8 cellular contexts compared by ENCODE assay signal in the genomic region with DNA sequence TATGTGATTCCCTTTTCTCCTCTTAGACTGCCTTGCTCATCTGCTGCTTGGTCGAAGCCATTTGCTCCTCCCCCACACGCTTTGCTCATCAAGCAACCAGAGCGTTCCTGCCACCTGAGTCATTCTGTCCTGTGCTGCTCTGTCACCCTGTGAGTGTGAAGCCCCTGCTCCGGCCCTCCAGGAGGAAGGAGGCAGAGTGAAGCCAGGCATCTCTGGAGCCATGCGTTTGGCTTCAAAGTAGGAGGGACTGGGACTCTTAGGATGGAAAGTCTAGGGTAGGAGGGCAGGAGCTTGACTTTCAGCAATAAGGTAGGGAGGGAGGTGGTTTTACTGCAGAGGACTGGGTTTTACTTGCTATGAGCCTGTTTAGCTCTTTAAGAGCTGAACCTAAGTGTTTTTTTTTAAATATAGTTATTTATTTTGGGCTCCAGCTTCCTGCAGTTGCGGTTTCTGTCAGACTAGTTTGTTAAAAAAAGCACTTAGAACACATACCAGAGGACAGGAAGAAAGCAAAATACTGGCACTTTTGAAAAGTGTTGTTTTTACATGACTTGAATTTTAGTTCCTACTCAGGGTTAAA.
A peak's percentile ranks its signal among the peaks of the same experiment; 100 is the strongest.
DNase-seq lines count a peak whose midpoint lies in the region; ATAC-seq and TF ChIP-seq lines count a peak whose summit lies in the region.

No MANE protein-coding gene starts in this region.

- 1% methylated on average over 6 of the region's 6 CpGs for whole genome bisulfite sequencing in smooth muscle cell (ENCODE audit: low lambda C conversion rate)

- no peak for TF ChIP-seq CTCF in Peyer's patch (IDR thresholded peaks at IDR 0.05)
- TF ChIP-seq CTCF in smooth muscle cell (IDR thresholded peaks at IDR 0.05; ENCODE audit: borderline replicate concordance, insufficient read depth, poor library complexity, severe bottlenecking) = no peak

- intact Hi-C loops in activated T-helper 2 cell treated with anti-CD3 and anti-CD28 coated beads, Interferon-gamma antibody, Interleukin-2, Interleukin-4, amounts not matched to agents 10 μg/mL and 5 μg/mL and 100 μg/mL, durations not matched to agents 14 hours and 24 hours and 36 hours (cut with micrococcal nuclease) = loop anchor here (5.0 kb wide), 4 partner anchors 36 to 106 kb away; no protein-coding TSS in a partner anchor

- H3K4me1 Mint-ChIP-seq in activated T-helper 2 cell treated with anti-CD3 and anti-CD28 coated beads, Interferon-gamma antibody, Interleukin-2, Interleukin-4, amounts not matched to agents 10 μg/mL and 5 μg/mL and 100 μg/mL, durations not matched to agents 14 hours and 24 hours and 36 hours (ENCODE audit: low read depth) = peaks cover 47% of the 10 kb centered on the region

- H3K4me3 ChIP-seq in Peyer's patch = peak overlapping the region in 1 of 4 donors; percentile 24
- peak overlapping the region; percentile 23 for H3K4me3 ChIP-seq in smooth muscle cell

- H3K36me3 Mint-ChIP-seq in activated T-helper 2 cell treated with anti-CD3 and anti-CD28 coated beads, Interferon-gamma antibody, Interleukin-2, Interleukin-4, amounts not matched to agents 10 μg/mL and 5 μg/mL and 100 μg/mL, durations not matched to agents 14 hours and 24 hours and 36 hours (ENCODE audit: low read depth) = no peaks in the 10 kb centered on the region

- peaks cover 0 to 16% (median 8%) of the 10 kb centered on the region in 4 donors for H3K4me1 ChIP-seq in Peyer's patch
- H3K4me1 ChIP-seq in smooth muscle cell (ENCODE audit: low read depth) = peaks cover 20% of the 10 kb centered on the region

- H3K27ac Mint-ChIP-seq in activated T-helper 2 cell treated with anti-CD3 and anti-CD28 coated beads, Interferon-gamma antibody, Interleukin-2, Interleukin-4, amounts not matched to agents 10 μg/mL and 5 μg/mL and 100 μg/mL, durations not matched to agents 14 hours and 24 hours and 36 hours = peak overlapping the region; percentile 95

- no peaks in the 10 kb centered on the region for H4K20me1 ChIP-seq in smooth muscle cell (ENCODE audit: low read depth)

- no peak for TF ChIP-seq POLR2A in Peyer's patch (IDR thresholded peaks at IDR 0.05)

- H3K27ac ChIP-seq in Peyer's patch (peak overlapping the region; percentile 60 to 83 (median 74)), smooth muscle cell (ENCODE audit: low read depth) (peak overlapping the region; percentile 98)

- H3K36me3 ChIP-seq in Peyer's patch (no peaks in the 10 kb centered on the region), smooth muscle cell (ENCODE audit: low read depth) (no peaks in the 10 kb centered on the region)

- H3K79me2 ChIP-seq in smooth muscle cell (ENCODE audit: low read depth) = no peaks in the 10 kb centered on the region

- H3K9me3 Mint-ChIP-seq in activated T-helper 2 cell treated with anti-CD3 and anti-CD28 coated beads, Interferon-gamma antibody, Interleukin-2, Interleukin-4, amounts not matched to agents 10 μg/mL and 5 μg/mL and 100 μg/mL, durations not matched to agents 14 hours and 24 hours and 36 hours = no peaks in the 10 kb centered on the region

- DNase-seq in Peyer's patch (peak; percentile 52 to 91 (median 81)), glomerular visceral epithelial cell (ENCODE audit: extremely low spot score) (peak; percentile 94), smooth muscle cell (lab: John Stamatoyannopoulos, UW; ENCODE audit: unreplicated experiment) (peak; percentile 54), NCI-H2081 treated with DMSO at 0.1 percent for 48 hours (lab: John Stamatoyannopoulos, UW) (no peak), DMS 273 treated with DMSO at 0.1 percent for 48 hours (lab: John Stamatoyannopoulos, UW) (no peak)
- DNase-seq in activated T-helper 2 cell treated with anti-CD3 and anti-CD28 coated beads, Interferon-gamma antibody, Interleukin-2, Interleukin-4, amounts not matched to agents 10 μg/mL and 5 μg/mL and 100 μg/mL, durations not matched to agents 14 hours and 24 hours and 36 hours (ENCODE audit: low spot score) = peak; percentile 70

- H3K4me2 ChIP-seq in smooth muscle cell = peak overlapping the region; percentile 80

- H3K4me3 Mint-ChIP-seq in activated T-helper 2 cell treated with anti-CD3 and anti-CD28 coated beads, Interferon-gamma antibody, Interleukin-2, Interleukin-4, amounts not matched to agents 10 μg/mL and 5 μg/mL and 100 μg/mL, durations not matched to agents 14 hours and 24 hours and 36 hours (ENCODE audit: low read depth) = peak overlapping the region; percentile 61

- peaks cover 11% of the 10 kb centered on the region for H3K27me3 Mint-ChIP-seq in activated T-helper 2 cell treated with anti-CD3 and anti-CD28 coated beads, Interferon-gamma antibody, Interleukin-2, Interleukin-4, amounts not matched to agents 10 μg/mL and 5 μg/mL and 100 μg/mL, durations not matched to agents 14 hours and 24 hours and 36 hours (ENCODE audit: low read depth)

- H3K27me3 ChIP-seq in Peyer's patch (no peaks in the 10 kb centered on the region), smooth muscle cell (ENCODE audit: low read depth) (no peaks in the 10 kb centered on the region)

- H2AFZ ChIP-seq in smooth muscle cell (ENCODE audit: low read depth) = peak overlapping the region; percentile 10

- H3K9ac ChIP-seq in smooth muscle cell (ENCODE audit: low read depth) = peak overlapping the region; percentile 86

- peak; percentile 93 for ATAC-seq in GM18909 (IDR thresholded peaks at IDR 0.05; ENCODE audit: poor library complexity, unreplicated experiment)
- peak; percentile 96 for ATAC-seq in HG03039 (IDR thresholded peaks at IDR 0.05; ENCODE audit: unreplicated experiment)

- no peaks in the 10 kb centered on the region for H3K9me3 ChIP-seq in Peyer's patch
- no peaks in the 10 kb centered on the region for H3K9me3 ChIP-seq in smooth muscle cell (replicated peaks; ENCODE audit: low read depth)

- H3F3A ChIP-seq in smooth muscle cell (ENCODE audit: low read depth) = peaks cover 23% of the 10 kb centered on the region

Comparison
In these comparisons a context has a peak if more than half of its experiments do, and no peak if none do; other contexts are left out.
1. DNase-seq: peak in Peyer's patch (3 of 3), activated T-helper 2 cell treated with anti-CD3 and anti-CD28 coated beads, Interferon-gamma antibody, Interleukin-2, Interleukin-4, amounts not matched to agents 10 μg/mL and 5 μg/mL and 100 μg/mL, durations not matched to agents 14 hours and 24 hours and 36 hours (single experiment), glomerular visceral epithelial cell (single experiment) and smooth muscle cell (single experiment); none in NCI-H2081 treated with DMSO at 0.1 percent for 48 hours (single experiment) and DMS 273 treated with DMSO at 0.1 percent for 48 hours (single experiment).